8 cellular contexts compared by ENCODE assay signal in genomic region chr16:67719048-67719777, GRCh38. TPM values are rescaled to one million over a fixed set of nuclear protein-coding genes. Genes with fewer than 3 reads are reported as not detected.
DNase-seq lines count a peak whose midpoint lies in the region; ATAC-seq and TF ChIP-seq lines count a peak whose summit lies in the region.

TSS of gene GFOD2 (minus strand) at chr16:67719316. CDS start at chr16:67685715, 33,601 bp downstream.

- ATAC-seq in GM19395 (IDR thresholded peaks at IDR 0.05; ENCODE audit: unreplicated experiment): peak; percentile 79
- peak; percentile 70 for ATAC-seq in HG03571 (IDR thresholded peaks at IDR 0.05; ENCODE audit: unreplicated experiment)

- H3K4me3 ChIP-seq in dorsolateral prefrontal cortex (peak within 1 kb of the TSS; percentile 63 to 99 (median 93)), lower leg skin (ENCODE audit: low read depth, poor library complexity, severe bottlenecking) (peak within 1 kb of the TSS; percentile 98)

- no peak for TF ChIP-seq CTCF in CD14-positive monocyte (IDR thresholded peaks at IDR 0.05)
- TF ChIP-seq CTCF in dorsolateral prefrontal cortex (IDR thresholded peaks at IDR 0.05 in 54 of 56, conservative IDR thresholded peaks at IDR 0.05 in 2 of 56; ENCODE audit: low read depth in 1 of 56, partially characterized antibody in 56 of 56): peak in 39 of 56 donors; percentile 0 to 57 (median 33)
- TF ChIP-seq CTCF in lower leg skin (IDR thresholded peaks at IDR 0.05): peak in 1 of 3 donors; percentile 17

- 0% methylated on average over 24 to 27 of the region's 59 CpGs for WGBS in lower leg skin, 2 donors

- peak in 1 of 2 donors; percentile 52 for TF ChIP-seq POLR2A in lower leg skin (IDR thresholded peaks at IDR 0.05)

- peak within 1 kb of the TSS; percentile 91 to 97 (median 94) for H3K27ac Mint-ChIP-seq in CD14-positive monocyte
- peak within 1 kb of the TSS; percentile 96 for H3K27ac Mint-ChIP-seq in activated CD4-positive, alpha-beta memory T cell treated with anti-CD3 and anti-CD28 coated beads for 36 hours

- H3K4me1 Mint-ChIP-seq in CD14-positive monocyte: peaks cover 33% of the 10 kb centered on the region
- peaks cover 35% of the 10 kb centered on the region for H3K4me1 Mint-ChIP-seq in activated CD4-positive, alpha-beta memory T cell treated with anti-CD3 and anti-CD28 coated beads for 36 hours (ENCODE audit: low read depth)

- H3K9me3 Mint-ChIP-seq in CD14-positive monocyte: no peaks in the 10 kb centered on the region
- H3K9me3 Mint-ChIP-seq in activated CD4-positive, alpha-beta memory T cell treated with anti-CD3 and anti-CD28 coated beads for 36 hours: no peaks in the 10 kb centered on the region

- DNase-seq in CD14-positive monocyte (ENCODE audit: low spot score) (peak; percentile 96), NCI-H82 (lab: John Stamatoyannopoulos, UW) (peak; percentile 97), dorsolateral prefrontal cortex (peak; percentile 92 to 98 (median 95)), lower leg skin (ENCODE audit: low spot score in 2 of 2) (peak; percentile 94 to 99)
- DNase-seq in activated CD4-positive, alpha-beta memory T cell treated with anti-CD3 and anti-CD28 coated beads for 36 hours: peak; percentile 99
- DNase-seq in stimulated activated CD4-positive, alpha-beta T cell treated with anti-CD3 and anti-CD28 coated beads, Interleukin-4, amount 100 ng/mL, for 48 hours (ENCODE audit: low read depth in 2 of 2): peak; percentile 98 to 99

- CTCF ChIA-PET in activated CD4-positive, alpha-beta memory T cell treated with anti-CD3 and anti-CD28 coated beads for 36 hours (lab: Charles Lee): interaction anchor here (0.7 to 3.2 kb wide), 13 partner anchors 10 to 238 kb away, joined by 3 to 12 read pairs (median 4); partner anchors contain the start of gene ATP6V0D1

- H3K36me3 Mint-ChIP-seq in CD14-positive monocyte: peaks cover 7 to 10% of the 10 kb centered on the region in 2 donors
- peaks cover 3% of the 10 kb centered on the region for H3K36me3 Mint-ChIP-seq in activated CD4-positive, alpha-beta memory T cell treated with anti-CD3 and anti-CD28 coated beads for 36 hours

- peak within 1 kb of the TSS; percentile 93 to 96 for H3K4me3 Mint-ChIP-seq in CD14-positive monocyte
- peak within 1 kb of the TSS; percentile 94 for H3K4me3 Mint-ChIP-seq in activated CD4-positive, alpha-beta memory T cell treated with anti-CD3 and anti-CD28 coated beads for 36 hours

- H3K27me3 Mint-ChIP-seq in CD14-positive monocyte (ENCODE audit: low read depth in 3 of 3): peaks cover 0 to 2% (median 0%) of the 10 kb centered on the region in 3 donors
- H3K27me3 Mint-ChIP-seq in activated CD4-positive, alpha-beta memory T cell treated with anti-CD3 and anti-CD28 coated beads for 36 hours: no peaks in the 10 kb centered on the region

- no peaks in the 10 kb centered on the region for H3K27me3 ChIP-seq in dorsolateral prefrontal cortex

- H3K27ac ChIP-seq in dorsolateral prefrontal cortex: peak within 1 kb of the TSS; percentile 2 to 96 (median 88)

- POLR2A ChIA-PET in activated CD4-positive, alpha-beta memory T cell treated with anti-CD3 and anti-CD28 coated beads for 36 hours (lab: Charles Lee): interaction anchor here (0.6 to 2.3 kb wide), 12 partner anchors 10 to 689 kb away, joined by 3 to 14 read pairs (median 3); partner anchors contain the start of genes ACD, ATP6V0D1, CARMIL2 and PSMB10

- intact Hi-C loops in CD14-positive monocyte (cut with micrococcal nuclease): loop anchor here (5.0 kb wide), 3 partner anchors 47 to 363 kb away; partner anchors contain the start of genes C16orf86 (in 1 of the 2) and ENKD1 (in 1 of the 2)
- intact Hi-C loops in activated CD4-positive, alpha-beta memory T cell treated with anti-CD3 and anti-CD28 coated beads for 36 hours (cut with micrococcal nuclease): loop anchor here (1.0 to 2.0 kb wide), 3 partner anchors 52 to 123 kb away; partner anchors contain the start of genes C16orf86, ENKD1, RANBP10 and THAP11
- intact Hi-C loops in dorsolateral prefrontal cortex (cut with DNase I): loop anchor here (2.0 to 5.0 kb wide), 3 partner anchors 57 to 156 kb away; partner anchors contain the start of genes ACD (in 2 of the 2), CTCF (in 2 of the 2), PARD6A (in 2 of the 2) and RANBP10 (in 1 of the 2)
- intact Hi-C loops in lower leg skin (cut with DNase I; ENCODE audit: low total_unique reads): no loop called here

RNA-seq across cellular contexts. Expression of gene GFOD2, which starts in this region (rescaled TPM):
- 1 to 10 TPM; 3.7 to 3.8 TPM for polyA plus RNA-seq in CD14-positive monocyte
- 10 to 100 TPM; 12.6 to 13.7 TPM for total RNA-seq in activated CD4-positive, alpha-beta memory T cell treated with anti-CD3 and anti-CD28 coated beads for 36 hours
- total RNA-seq in dorsolateral prefrontal cortex (10 to 100 TPM; 13.3 to 49.7 (median 34.9) TPM), lower leg skin (10 to 100 TPM; 31.7 to 41.4 (median 33.5) TPM)

Comparison
In these comparisons a context has a peak if more than half of its experiments do, and no peak if none do; other contexts are left out.
1. Peak in every context shown above with its lines: DNase-seq, ATAC-seq, H3K4me3 ChIP-seq and H3K27ac ChIP-seq.